ENCODE assay signal across 25 cellular contexts in the genomic region with DNA sequence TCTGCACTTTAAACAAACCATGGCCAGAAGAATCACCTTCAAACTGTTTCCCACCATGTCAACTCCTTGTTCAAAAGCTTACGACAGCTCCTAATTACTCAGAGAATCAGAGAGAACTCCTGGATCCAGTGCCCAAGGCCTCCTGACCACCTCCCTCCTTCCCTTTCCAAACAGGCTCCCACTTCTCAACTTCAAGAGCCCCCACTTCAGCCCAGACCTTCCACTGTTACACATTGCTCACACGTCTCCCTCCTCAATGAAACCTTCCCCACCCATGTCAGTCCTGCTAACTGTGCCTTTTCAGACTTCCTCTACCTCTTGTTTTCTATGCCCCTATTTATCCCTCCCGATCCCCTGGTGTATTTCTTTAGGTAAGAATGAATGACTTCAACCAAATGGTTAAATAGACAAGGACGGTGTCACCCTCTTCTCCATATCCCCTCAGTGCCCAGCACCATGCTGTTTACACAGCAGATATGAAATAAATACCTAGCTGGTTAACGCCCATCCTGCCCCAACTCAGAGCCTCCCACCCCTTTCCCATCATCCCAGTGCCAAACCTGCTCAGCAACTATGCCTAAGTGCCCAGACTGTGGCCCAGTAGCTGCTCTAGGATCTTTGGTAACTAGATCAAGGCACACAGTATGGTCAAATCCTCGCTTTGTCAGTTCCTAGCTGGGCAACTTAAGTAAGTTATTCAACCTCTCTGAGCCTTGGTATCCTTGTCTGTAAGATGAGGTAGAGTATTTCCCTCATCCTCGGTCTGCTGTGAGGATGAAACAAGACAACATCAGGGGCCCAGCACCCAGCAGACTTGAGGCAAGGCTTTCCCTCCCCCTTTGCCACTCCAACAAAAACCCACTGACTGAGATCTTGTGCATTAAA. TPM values are rescaled to one million over a fixed set of nuclear protein-coding genes. Genes with fewer than 3 reads are reported as not detected.
DNase-seq lines count a peak whose midpoint lies in the region; ATAC-seq and TF ChIP-seq lines count a peak whose summit lies in the region.
"Had no signal": no experiment of that assay in that cellular context is flagged by ENCODE, and none has a peak within 500 bp of the region (broad histone marks: within the 10 kb centered on the region; RNA-seq: fewer than 3 reads in every experiment).

No MANE protein-coding gene starts in this region.

- no peaks in the 10 kb centered on the region for H3K27me3 Mint-ChIP-seq in MCF 10A (ENCODE audit: insufficient read depth, unreplicated experiment)
- H3K27me3 Mint-ChIP-seq in neural progenitor cell (ENCODE audit: insufficient read depth, low read depth), result peaks cover 2% of the 10 kb centered on the region

- no peaks in the 10 kb centered on the region for H3K9me3 Mint-ChIP-seq in MCF 10A (ENCODE audit: unreplicated experiment)
- no peaks in the 10 kb centered on the region for H3K9me3 Mint-ChIP-seq in neural progenitor cell
- H3K9me3 Mint-ChIP-seq: immature natural killer cell had no signal

- CTCF ChIA-PET in MCF 10A (lab: Yijun Ruan, JAX), result interaction anchor here (1.1 to 1.3 kb wide), 2 partner anchors 32 to 157 kb away, joined by 3 to 9 read pairs; no protein-coding TSS in a partner anchor

- TF ChIP-seq POLR2A in breast epithelium (IDR thresholded peaks at IDR 0.05), result no peak

- H3K36me3 ChIP-seq in breast epithelium (no peaks in the 10 kb centered on the region), esophagus (ENCODE audit: control insufficient read depth in 2 of 2, insufficient read depth in 2 of 2, low read length in 1 of 2) (no peaks in the 10 kb centered on the region), neural progenitor cell (no peaks in the 10 kb centered on the region)
- H3K36me3 ChIP-seq: BE2C, tibial artery had no signal

- H3K27ac Mint-ChIP-seq in MCF 10A (ENCODE audit: low read depth, unreplicated experiment), result no peak overlapping the region
- H3K27ac Mint-ChIP-seq in neural progenitor cell, result peak overlapping the region; percentile 26
- H3K27ac Mint-ChIP-seq: immature natural killer cell had no signal

- H3K27me3 ChIP-seq in breast epithelium (no peaks in the 10 kb centered on the region), esophagus (ENCODE audit: control insufficient read depth in 1 of 2, insufficient read depth in 2 of 2, low read length in 2 of 2) (no peaks in the 10 kb centered on the region), neural progenitor cell (no peaks in the 10 kb centered on the region)
- H3K27me3 ChIP-seq: BE2C, dorsolateral prefrontal cortex, tibial artery had no signal

- intact Hi-C loops in breast epithelium (cut with DNase I; ENCODE audit: low total_unique reads), result no loop called here
- intact Hi-C loops in MCF 10A (cut with micrococcal nuclease), result no loop called here

- no TSS peak for BruUV-seq in MCF 10A (replicated peaks; lab: Mats Ljungman, UMichigan)

- peak overlapping the region; percentile 15 to 57 for H3K27ac ChIP-seq in breast epithelium
- H3K27ac ChIP-seq in esophagus (ENCODE audit: low read depth in 2 of 2, low read length in 1 of 2), result peak overlapping the region; percentile 12 to 72
- peak overlapping the region; percentile 23 for H3K27ac ChIP-seq in neural progenitor cell
- H3K27ac ChIP-seq: epithelial cell of prostate, foreskin keratinocyte, tibial artery had no signal

- no peaks in the 10 kb centered on the region for H3K36me3 Mint-ChIP-seq in MCF 10A (ENCODE audit: insufficient read depth, unreplicated experiment)
- H3K36me3 Mint-ChIP-seq in neural progenitor cell, result peaks cover 4% of the 10 kb centered on the region
- H3K36me3 Mint-ChIP-seq: immature natural killer cell had no signal

- peaks cover 18% of the 10 kb centered on the region for H3K79me2 ChIP-seq in neural progenitor cell (ENCODE audit: low read depth)

- no peak overlapping the region for H2AFZ ChIP-seq in neural progenitor cell (replicated peaks)

- TF ChIP-seq CTCF in breast epithelium (IDR thresholded peaks at IDR 0.05), result no peak
- TF ChIP-seq CTCF in MCF 10A (IDR thresholded peaks at IDR 0.05; ENCODE audit: unreplicated experiment), result no peak
- TF ChIP-seq CTCF in neural progenitor cell (IDR thresholded peaks at IDR 0.05), result no peak

- H3F3A ChIP-seq in neural progenitor cell (ENCODE audit: low read depth), result peaks cover 44% of the 10 kb centered on the region

- H3K4me1 Mint-ChIP-seq in MCF 10A (ENCODE audit: insufficient read depth, unreplicated experiment) (no peaks in the 10 kb centered on the region), neural progenitor cell (peaks cover 67% of the 10 kb centered on the region)
- H3K4me1 Mint-ChIP-seq: immature natural killer cell had no signal

- peak overlapping the region; percentile 28 for H3K4me2 ChIP-seq in neural progenitor cell

- H3K4me1 ChIP-seq in breast epithelium (peaks cover 2 to 11% of the 10 kb centered on the region in 2 donors), esophagus (ENCODE audit: control insufficient read depth in 2 of 2, insufficient read depth in 2 of 2, low read length in 1 of 2) (peaks cover 0 to 2% of the 10 kb centered on the region in 2 donors), neural progenitor cell (peaks cover 66% of the 10 kb centered on the region)
- H3K4me1 ChIP-seq: BE2C, foreskin keratinocyte had no signal

- no peaks in the 10 kb centered on the region for H3K9me3 ChIP-seq in breast epithelium
- no peaks in the 10 kb centered on the region for H3K9me3 ChIP-seq in esophagus (ENCODE audit: control insufficient read depth in 2 of 2, insufficient read depth in 1 of 2, low read depth in 1 of 2, low read length in 1 of 2)
- no peaks in the 10 kb centered on the region for H3K9me3 ChIP-seq in neural progenitor cell (ENCODE audit: low read depth)
- H3K9me3 ChIP-seq: BE2C, tibial artery had no signal

- POLR2A ChIA-PET in MCF 10A (lab: Yijun Ruan, JAX), result no interaction called here

- WGBS in esophagus, 2 donors, result 77 to 78% methylated on average over 7 of the region's 7 CpGs

- H3K9ac ChIP-seq in neural progenitor cell, result no peak overlapping the region

- H3K4me3 ChIP-seq in breast epithelium (no peak overlapping the region), esophagus (ENCODE audit: low read depth in 1 of 2, low read length in 2 of 2) (no peak overlapping the region), neural progenitor cell (no peak overlapping the region)
- H3K4me3 ChIP-seq: dorsolateral prefrontal cortex, tibial artery had no signal

- ATAC-seq in HG02973 (IDR thresholded peaks at IDR 0.05; ENCODE audit: unreplicated experiment), result no peak
- ATAC-seq: foreskin keratinocyte; stimulated activated naive CD8-positive, alpha-beta T cell treated with anti-CD3 and anti-CD28 coated beads, Interleukin-15, Interleukin-2, amounts not matched to agents 100 U/mL and 50 U/mL, for 24 hours had no signal

- no peak for DNase-seq in breast epithelium (ENCODE audit: low spot score in 2 of 2)
- no peak for DNase-seq in MCF 10A (ENCODE audit: unreplicated experiment)
- no peak for DNase-seq in neural progenitor cell (ENCODE audit: low spot score)
- DNase-seq in activated effector memory CD4-positive, alpha-beta T cell treated with anti-CD3 and anti-CD28 coated beads, Interleukin-2, amount 50 U/mL, for 16 hours, result no peak
- no peak for DNase-seq in activated CD4-positive, CD25-positive, alpha-beta regulatory T cell (lab: John Stamatoyannopoulos, UW)
- DNase-seq in kidney tubule cell (ENCODE audit: low spot score), result no peak
- DNase-seq: activated CD4-positive, alpha-beta T cell treated with anti-CD3 and anti-CD28 coated beads, Interleukin-2, amount 50 U/mL, for 48 hours; activated naive CD4-positive, alpha-beta T cell treated with Interleukin-2 at 50 U/mL for 16 hours; amygdala; BE2C; central memory CD4-positive, alpha-beta T cell; dorsolateral prefrontal cortex; foreskin keratinocyte; immature natural killer cell; NCI-H1105; NCI-H2081 treated with DMSO at 0.1 percent for 48 hours; NCI-H524; occipital lobe; RPMI8226; stimulated activated CD4-positive, alpha-beta T cell treated with anti-CD3 and anti-CD28 coated beads, Interleukin-2, amount 100 ng/mL, for 48 hours; stimulated activated naive CD8-positive, alpha-beta T cell treated with anti-CD3 and anti-CD28 coated beads, Interleukin-15, Interleukin-2, amounts not matched to agents 100 U/mL and 50 U/mL, for 24 hours; tibial artery had no signal

- H3K4me3 Mint-ChIP-seq in MCF 10A (ENCODE audit: unreplicated experiment) (no peak overlapping the region), neural progenitor cell (no peak overlapping the region)
- H3K4me3 Mint-ChIP-seq: immature natural killer cell had no signal

- peaks cover 68% of the 10 kb centered on the region for H4K20me1 ChIP-seq in neural progenitor cell (ENCODE audit: low read depth)

RNA-seq across cellular contexts. Expression of a gene that starts 36.8 kb away (rescaled TPM):
- total RNA-seq in breast epithelium (10 to 100 TPM in 2 of 3 donors, 1 to 10 TPM in 1; 9.8 to 54.6 (median 36.7) TPM), MCF 10A (2022) (1.7 and 2.8 TPM in 2 replicates), neural progenitor cell (ENCODE audit: low replicate concordance) (20.3 and 24.0 TPM in 2 replicates)
- polyA plus RNA-seq in esophagus, result 10 to 100 TPM; 41.4 to 46.0 TPM
